Comparison of ENCODE assay signal across 19 cellular contexts in genomic region chr2:26521913-26522180, GRCh38. TPM values are rescaled to one million over a fixed set of nuclear protein-coding genes. Genes with fewer than 3 reads are reported as not detected.
A peak's percentile ranks its signal among the peaks of the same experiment; 100 is the strongest.
DNase-seq lines count a peak whose midpoint lies in the region; ATAC-seq, FAIRE-seq and TF ChIP-seq lines count a peak whose summit lies in the region.
"Had no signal": no experiment of that assay in that cellular context is flagged by ENCODE, and none has a peak within 500 bp of the region (broad histone marks: within the 10 kb centered on the region; RNA-seq: fewer than 3 reads in every experiment).

No MANE protein-coding gene starts in this region.

- H2BK120ac ChIP-seq in mesenchymal stem cell (ENCODE audit: low read depth, low read length): no peak overlapping the region

- no peaks in the 10 kb centered on the region for H4K20me1 ChIP-seq in HepG2 (ENCODE audit: insufficient read depth, low read length)

- H3K18ac ChIP-seq in mesenchymal stem cell (ENCODE audit: low read depth in 1 of 2, low read length in 2 of 2): no peak overlapping the region

- H4K91ac ChIP-seq in mesenchymal stem cell (ENCODE audit: low read length): peak overlapping the region; percentile 52

- TF ChIP-seq RAD21 in HepG2 (CRISPR knock-in tag; IDR thresholded peaks at IDR 0.05): no peak

- H3K79me1 ChIP-seq in mesenchymal stem cell (replicated peaks; ENCODE audit: low read length, poor library complexity, severe bottlenecking): no peaks in the 10 kb centered on the region

- DNase-seq in HepG2 (ENCODE audit: low spot score) (no peak), right lobe of liver (no peak), NCI-H82 (lab: John Stamatoyannopoulos, UW) (peak; percentile 71), mesenchymal stem cell (no peak), coronary artery (ENCODE audit: low spot score) (no peak), NCI-H2107 treated with DMSO at 0.1 percent for 48 hours (lab: John Stamatoyannopoulos, UW; ENCODE audit: unreplicated experiment) (no peak)
- DNase-seq in activated CD4-positive, alpha-beta T cell treated with anti-CD3 and anti-CD28 coated beads for 48 hours: no peak
- DNase-seq: CD4-positive, alpha-beta memory T cell; HFFc6; KG1; NCI-H187 treated with DMSO at 0.1 percent for 48 hours; NCI-H226 had no signal

- no peaks in the 10 kb centered on the region for H3K9me3 ChIP-seq in HepG2 (ENCODE audit: low read length)
- no peaks in the 10 kb centered on the region for H3K9me3 ChIP-seq in right lobe of liver
- no peaks in the 10 kb centered on the region for H3K9me3 ChIP-seq in mesenchymal stem cell (ENCODE audit: control insufficient read depth, low read length)
- H3K9me3 ChIP-seq: MG63 had no signal

- H3K4ac ChIP-seq in mesenchymal stem cell (ENCODE audit: low read depth in 1 of 2, low read length in 2 of 2): no peak overlapping the region

- no peak overlapping the region for H2BK12ac ChIP-seq in mesenchymal stem cell (ENCODE audit: low read length in 2 of 2)

- no peak overlapping the region for H3K27ac ChIP-seq in HepG2 (ENCODE audit: extremely low read length, insufficient read depth, low read length)
- no peak overlapping the region for H3K27ac ChIP-seq in right lobe of liver
- no peak overlapping the region for H3K27ac ChIP-seq in mesenchymal stem cell (ENCODE audit: low read length, poor library complexity, severe bottlenecking)
- no peak overlapping the region for H3K27ac ChIP-seq in coronary artery
- H3K27ac ChIP-seq: HL-60, PC-9 had no signal

- H4K8ac ChIP-seq in mesenchymal stem cell (ENCODE audit: low read length): no peak overlapping the region

- H3K4me3 ChIP-seq in HepG2 (replicated peaks in 1 of 3; ENCODE audit: insufficient read depth in 1 of 3, low read depth in 2 of 3, low read length in 3 of 3) (no peak overlapping the region), right lobe of liver (no peak overlapping the region), mesenchymal stem cell (ENCODE audit: insufficient read depth in 1 of 2, low read depth in 1 of 2, low read length in 2 of 2) (no peak overlapping the region), coronary artery (no peak overlapping the region)
- H3K4me3 ChIP-seq: MG63, PC-9 had no signal

- H3K4me1 ChIP-seq in HepG2 (ENCODE audit: insufficient read depth, low read length) (no peaks in the 10 kb centered on the region), right lobe of liver (no peaks in the 10 kb centered on the region), mesenchymal stem cell (ENCODE audit: control insufficient read depth, insufficient read depth, low read depth, low read length) (no peaks in the 10 kb centered on the region)

- no peak overlapping the region for H2AFZ ChIP-seq in HepG2 (ENCODE audit: low read length)
- no peak overlapping the region for H2AFZ ChIP-seq in mesenchymal stem cell (ENCODE audit: low read depth, low read length)
- H2AFZ ChIP-seq: PC-9 had no signal

- peak; percentile 12; the same call in 1 of the 3 replicates for ATAC-seq in HepG2
- ATAC-seq in right lobe of liver: no peak
- no peak for ATAC-seq in GM18511 (IDR thresholded peaks at IDR 0.05; ENCODE audit: unreplicated experiment)

- H3K79me2 ChIP-seq in HepG2 (ENCODE audit: insufficient read depth, low read length): no peaks in the 10 kb centered on the region

- no peak overlapping the region for H3K23ac ChIP-seq in mesenchymal stem cell (ENCODE audit: low read length in 2 of 2)

- H2BK15ac ChIP-seq in mesenchymal stem cell (ENCODE audit: low read depth, poor library complexity, severe bottlenecking): no peak overlapping the region

- H2BK5ac ChIP-seq in mesenchymal stem cell (ENCODE audit: low read depth, low read length, poor library complexity, severe bottlenecking): no peak overlapping the region

- no peak for TF ChIP-seq POLR2A in HepG2 (IDR thresholded peaks at IDR 0.05; ENCODE audit: insufficient read depth in 1 of 2, low read depth in 2 of 2, low read length in 2 of 2)
- no peak for TF ChIP-seq POLR2A in right lobe of liver (IDR thresholded peaks at IDR 0.05)

- BruUV-seq in HepG2 (replicated peaks; lab: Mats Ljungman, UMichigan): no TSS peak

- TF ChIP-seq EP300 in HepG2 (IDR thresholded peaks at IDR 0.05; ENCODE audit: low read depth in 2 of 2, low read length in 2 of 2) (no peak), HepG2 (CRISPR knock-in tag; IDR thresholded peaks at IDR 0.05; ENCODE audit: borderline replicate concordance) (no peak)

- H3K27me3 ChIP-seq in HepG2 (ENCODE audit: control insufficient read depth in 1 of 2, insufficient read depth in 2 of 2, low read length in 2 of 2) (peaks cover 7 to 66% of the 10 kb centered on the region in 2 experiments; a peak in 3 of 5 replicates), right lobe of liver (no peaks in the 10 kb centered on the region), mesenchymal stem cell (ENCODE audit: control insufficient read depth in 1 of 2, insufficient read depth in 1 of 2, low read length in 2 of 2) (peaks cover 67 to 69% of the 10 kb centered on the region in 2 experiments)

- POLR2A ChIA-PET in HepG2 (lab: Yijun Ruan, JAX): no interaction called here

- WGBS in HepG2 (ENCODE audit: low lambda C conversion rate): 4% methylated on average over 5 of the region's 5 CpGs
- 56% methylated on average over 2 of the region's 5 CpGs for WGBS in right lobe of liver (ENCODE audit: insufficient coverage, low coverage, low lambda C conversion rate, missing lambda C conversion rate)
- WGBS in mesenchymal stem cell: 55% methylated on average over 3 of the region's 5 CpGs

- intact Hi-C loops in HepG2 (cut with micrococcal nuclease; ENCODE audit: unreplicated experiment) (loop anchor here (1.0 kb wide), 1 partner anchor 56 kb away; no protein-coding TSS in a partner anchor), right lobe of liver (cut with DNase I) (no loop called here)

- H3K9ac ChIP-seq in HepG2 (ENCODE audit: insufficient read depth, low read depth, low read length) (no peak overlapping the region), mesenchymal stem cell (ENCODE audit: low read length) (no peak overlapping the region)

- in situ Hi-C loops in HepG2 (cut with HindIII; ENCODE audit: extremely low pct_ligation_motif_present, low pct_unique_long_range_greater_than_20kb): loop anchor here (5.0 kb wide), 1 partner anchor 55 kb away; no protein-coding TSS in a partner anchor

- H3K36me3 ChIP-seq in HepG2 (replicated peaks in 1 of 2; ENCODE audit: control insufficient read depth in 1 of 2, insufficient read depth in 2 of 2, low read length in 2 of 2) (no peaks in the 10 kb centered on the region), right lobe of liver (no peaks in the 10 kb centered on the region), mesenchymal stem cell (ENCODE audit: control insufficient read depth in 1 of 2, insufficient read depth in 2 of 2, low read depth in 1 of 2, low read length in 2 of 2) (no peaks in the 10 kb centered on the region)
- H3K36me3 ChIP-seq: MG63 had no signal

- FAIRE-seq in HepG2 (lab: Jason Lieb, UNC): no peak
- FAIRE-seq: D721Med had no signal

- no peak overlapping the region for H3K4me2 ChIP-seq in HepG2 (ENCODE audit: low read depth, low read length)
- H3K4me2 ChIP-seq in mesenchymal stem cell (ENCODE audit: low read length, poor library complexity, severe bottlenecking): no peak overlapping the region
- H3K4me2 ChIP-seq: PC-9 had no signal

- TF ChIP-seq CTCF in HepG2 (CRISPR knock-in tag; IDR thresholded peaks at IDR 0.05) (no peak), right lobe of liver (IDR thresholded peaks at IDR 0.05) (no peak), coronary artery (IDR thresholded peaks at IDR 0.05) (no peak)

- no peak overlapping the region for H3K14ac ChIP-seq in mesenchymal stem cell (ENCODE audit: low read length in 2 of 2)

- no peak overlapping the region for H2AK5ac ChIP-seq in mesenchymal stem cell (ENCODE audit: low read length, severe bottlenecking)

- CTCF ChIA-PET in HepG2 (lab: Yijun Ruan, JAX; ENCODE audit: low intra/inter-chr PET ratio, low total read pairs): interaction anchor here (1.4 kb wide), 1 partner anchor 56 kb away, joined by 12 read pairs; no protein-coding TSS in a partner anchor

TF ChIP-seq in HepG2, 621 proteins besides CTCF, POLR2A, EP300 and RAD21 (continues in another document):
- TF ChIP-seq ZNF691 (CRISPR knock-in tag; IDR thresholded peaks at IDR 0.05; ENCODE audit: borderline replicate concordance, low read depth) (no peak), STAT5B (CRISPR knock-in tag; IDR thresholded peaks at IDR 0.05) (no peak)

RNA-seq across cellular contexts. Expression of gene OTOF, which starts 43.9 kb away (rescaled TPM):
- 0.04 TPM in 1 of 2 replicates, not detected in the other for total RNA-seq in HepG2 (2016; rRNA removed; fragmentation: Illumina TruSeq; extraction: Trizol)
- total RNA-seq in HepG2 (2016; cell fraction: cytosol; rRNA removed; fragmentation: Illumina TruSeq; extraction: Trizol; ENCODE audit: low read depth): 0.09 TPM in 1 of 2 replicates, not detected in the other
- total RNA-seq in HepG2 (2016; cell fraction: insoluble cytoplasmic fraction; rRNA removed; fragmentation: Illumina TruSeq; extraction: Trizol): 0.04 TPM in 1 of 2 replicates, not detected in the other
- 0.03 TPM in 1 of 2 replicates, not detected in the other for total RNA-seq in HepG2 (2016; cell fraction: membrane; rRNA removed; fragmentation: Illumina TruSeq; extraction: Trizol)
- total RNA-seq in HepG2 (2016; cell fraction: nucleus; rRNA removed; fragmentation: Illumina TruSeq; extraction: Trizol): 0.06 TPM in 1 of 2 replicates, not detected in the other
- polyA plus RNA-seq in HepG2 (2011; rRNA removed): not detected in 2 replicates
- 0.01 TPM in 2 replicates for polyA plus RNA-seq in HepG2 (2011; cell fraction: cytosol; rRNA removed)
- polyA plus RNA-seq in HepG2 (2011; cell fraction: nucleus; rRNA removed): 0.12 and 0.26 TPM in 2 replicates
- polyA plus RNA-seq in HepG2 (2012): 0.05 TPM in 1 of 2 replicates, not detected in the other
- not detected in 2 replicates for polyA plus RNA-seq in HepG2 (2016; cell fraction: cytosol; fragmentation: Illumina TruSeq; extraction: Trizol; ENCODE audit: low read depth)
- polyA plus RNA-seq in HepG2 (2016; cell fraction: insoluble cytoplasmic fraction; fragmentation: Illumina TruSeq; extraction: Trizol; ENCODE audit: low read depth): 0.04 TPM in 1 of 2 replicates, not detected in the other
- polyA plus RNA-seq in HepG2 (2016; cell fraction: membrane; fragmentation: Illumina TruSeq; extraction: Trizol; ENCODE audit: low read depth): not detected in 2 replicates
- polyA plus RNA-seq in HepG2 (2016; cell fraction: nucleus; fragmentation: Illumina TruSeq; extraction: Trizol; ENCODE audit: insufficient read depth, low read depth): 0.33 TPM in 1 of 2 replicates, not detected in the other
- 0.02 TPM in 1 of 2 replicates, not detected in the other for polyA minus RNA-seq in HepG2 (2011; rRNA and poly(A)+ RNA removed; ENCODE audit: low replicate concordance)
- polyA minus RNA-seq in HepG2 (2011; cell fraction: cytosol; rRNA and poly(A)+ RNA removed): not detected in 2 replicates
- polyA minus RNA-seq in HepG2 (2011; cell fraction: nucleus; rRNA and poly(A)+ RNA removed): not detected in 2 replicates
- under 1 TPM in 2 of 6 experiments, not detected in 4; 0.06 to 0.12 TPM for total RNA-seq in right lobe of liver
- not detected for polyA plus RNA-seq in mesenchymal stem cell (2013, experiment 1 of 2)
- not detected for polyA plus RNA-seq in mesenchymal stem cell (2013, experiment 2 of 2)
- total RNA-seq: A673, H4, PC-9 had no signal
